1 cellular context compared by ENCODE assay signal in the genomic region with DNA sequence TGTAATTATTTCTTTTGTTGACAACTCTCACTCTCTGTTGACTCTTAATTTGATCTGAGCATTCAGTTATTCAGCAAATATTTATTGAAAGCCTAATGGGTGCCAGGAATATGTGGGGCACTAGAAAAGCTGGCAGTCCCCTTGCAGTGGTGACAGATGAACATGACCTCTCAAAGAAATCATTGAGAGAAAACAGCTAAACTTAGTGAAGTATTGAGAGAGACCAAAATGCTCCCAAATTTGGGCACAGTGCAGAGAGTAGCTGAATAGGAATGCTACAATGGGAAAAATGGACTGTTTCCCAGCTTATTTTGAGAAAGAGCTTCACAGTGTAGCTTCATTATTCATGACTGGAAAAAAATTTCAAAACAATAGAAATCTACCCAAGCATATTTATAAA.
TF ChIP-seq lines count a peak whose summit lies in the region.

No MANE protein-coding gene starts in this region.

TF ChIP-seq in HepG2, 621 proteins besides CTCF, POLR2A, EP300 and RAD21 (continued from another document):
- TF ChIP-seq ZHX2 (IDR thresholded peaks at IDR 0.05; ENCODE audit: low read depth) (no peak), ZHX2 (CRISPR knock-in tag; IDR thresholded peaks at IDR 0.05; ENCODE audit: borderline replicate concordance) (no peak), KDM5A (IDR thresholded peaks at IDR 0.05; ENCODE audit: borderline replicate concordance, low read length) (no peak), ZNF30 (CRISPR knock-in tag; IDR thresholded peaks at IDR 0.05) (no peak), BATF2 (CRISPR knock-in tag; IDR thresholded peaks at IDR 0.05) (no peak), TBX3 (IDR thresholded peaks at IDR 0.05; ENCODE audit: borderline replicate concordance) (no peak), NR2F2 (IDR thresholded peaks at IDR 0.05; ENCODE audit: borderline replicate concordance, low read depth) (no peak)
